In genomic region chr10:3364768-3365480, GRCh38 we compare ENCODE assay signal across 1 cellular context.
TF ChIP-seq lines count a peak whose summit lies in the region.

No MANE protein-coding gene starts in this region.

TF ChIP-seq in HepG2, 621 proteins besides CTCF, POLR2A, EP300 and RAD21 (continued from another document and continues in another):
- TF ChIP-seq CEBPZ (IDR thresholded peaks at IDR 0.05; ENCODE audit: low read length), result no peak
- peak; percentile 84 for TF ChIP-seq ZNF7 (CRISPR knock-in tag; IDR thresholded peaks at IDR 0.05)
- TF ChIP-seq PATZ1 (CRISPR knock-in tag; IDR thresholded peaks at IDR 0.05), result no peak
- TF ChIP-seq JUN (CRISPR knock-in tag; IDR thresholded peaks at IDR 0.05), result no peak
- no peak for TF ChIP-seq ZNF205 (CRISPR knock-in tag; IDR thresholded peaks at IDR 0.05)
- no peak for TF ChIP-seq IRX3 (CRISPR knock-in tag; IDR thresholded peaks at IDR 0.05; ENCODE audit: borderline replicate concordance, low read depth)
- no peak for TF ChIP-seq PLSCR1 (CRISPR knock-in tag; IDR thresholded peaks at IDR 0.05; ENCODE audit: borderline replicate concordance)
- TF ChIP-seq ZNF10 (CRISPR knock-in tag; IDR thresholded peaks at IDR 0.05; ENCODE audit: borderline replicate concordance, low read depth), result no peak
- TF ChIP-seq STAT6 (CRISPR knock-in tag; IDR thresholded peaks at IDR 0.05; ENCODE audit: borderline replicate concordance), result no peak
- no peak for TF ChIP-seq ZFP82 (CRISPR knock-in tag; IDR thresholded peaks at IDR 0.05; ENCODE audit: borderline replicate concordance)
- no peak for TF ChIP-seq RBFOX2 (IDR thresholded peaks at IDR 0.05; ENCODE audit: low read depth, low read length)
- no peak for TF ChIP-seq ZFAT (CRISPR knock-in tag; conservative IDR thresholded peaks at IDR 0.05)
- TF ChIP-seq CSRNP1 (CRISPR knock-in tag; IDR thresholded peaks at IDR 0.05), result no peak
- no peak for TF ChIP-seq YY1 (IDR thresholded peaks at IDR 0.05; ENCODE audit: insufficient read depth, insufficient replicate concordance, low read depth, low read length)
- TF ChIP-seq CREM (IDR thresholded peaks at IDR 0.05), result no peak
- no peak for TF ChIP-seq CREM (CRISPR knock-in tag; IDR thresholded peaks at IDR 0.05)
- TF ChIP-seq TERF1 (CRISPR knock-in tag; IDR thresholded peaks at IDR 0.05), result no peak
- peak; percentile 45; the same call in 1 of the 2 replicates for TF ChIP-seq ZNF501 (CRISPR knock-in tag; IDR thresholded peaks at IDR 0.05)
- TF ChIP-seq HIC2 (CRISPR knock-in tag; IDR thresholded peaks at IDR 0.05; ENCODE audit: low read depth), result no peak
- TF ChIP-seq ARID5B (CRISPR knock-in tag; IDR thresholded peaks at IDR 0.05), result 0 out of 2 replicates have a peak, but pooled peaks have one; percentile 12
- peak; percentile 56 for TF ChIP-seq HNF4A (CRISPR knock-in tag; IDR thresholded peaks at IDR 0.05)
- TF ChIP-seq ZNF646 (CRISPR knock-in tag; IDR thresholded peaks at IDR 0.05), result no peak
- TF ChIP-seq ARNT (IDR thresholded peaks at IDR 0.05), result no peak
- no peak for TF ChIP-seq BRD4 (CRISPR knock-in tag; IDR thresholded peaks at IDR 0.05)
